8 cellular contexts compared by ENCODE assay signal in the genomic region with DNA sequence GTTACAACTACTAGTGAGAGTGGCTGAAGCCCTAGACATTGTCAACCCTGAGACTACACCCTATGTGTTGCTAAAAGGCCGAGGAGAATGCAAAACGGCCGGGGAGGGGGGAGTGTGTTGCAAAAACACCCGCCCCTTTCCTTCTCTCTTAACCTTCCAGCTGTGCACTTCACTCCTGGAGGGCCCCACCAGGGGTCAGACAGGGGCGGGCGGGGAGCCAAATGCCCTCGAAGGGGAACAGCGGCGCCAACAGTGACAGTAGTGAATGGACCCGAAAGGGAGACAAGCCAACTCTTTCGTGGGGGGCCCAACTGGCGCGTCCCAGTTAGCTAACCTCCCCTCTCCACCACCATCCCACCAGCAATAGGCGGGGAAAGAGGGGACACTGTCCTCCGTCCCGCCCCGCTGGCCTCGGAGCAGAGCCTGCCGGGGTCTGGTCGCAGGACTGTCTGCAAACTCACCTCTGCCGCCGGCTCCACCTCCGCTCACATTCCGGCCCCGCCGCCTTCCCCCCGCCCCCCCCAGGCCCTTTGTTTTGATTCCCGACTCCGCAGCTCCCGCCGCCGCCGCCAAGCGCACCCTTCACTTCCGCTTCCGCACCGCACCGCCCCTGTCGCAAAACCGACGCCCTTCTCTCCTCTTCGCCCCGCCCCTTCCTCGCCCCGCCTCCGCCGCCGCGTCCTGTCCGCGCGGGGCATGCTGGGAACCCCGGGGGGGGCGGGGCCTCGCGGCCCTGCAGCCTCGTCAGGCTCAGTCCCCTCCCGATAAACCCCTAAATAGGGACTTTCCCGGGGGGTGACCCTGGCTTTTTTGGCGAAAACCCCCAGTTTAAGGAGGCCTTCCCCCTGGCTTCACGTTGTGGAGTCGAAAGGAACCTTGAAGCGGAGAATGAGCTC. TPM values are rescaled to one million over a fixed set of nuclear protein-coding genes. Genes with fewer than 3 reads are reported as not detected.
DNase-seq lines count a peak whose midpoint lies in the region; ATAC-seq and TF ChIP-seq lines count a peak whose summit lies in the region.

TSS of gene MARF1 (minus strand) at position 598 of the 896 bp plus-strand sequence. CDS start 3,921 bp downstream, outside the sequence.

- intact Hi-C loops in transverse colon (cut with DNase I; ENCODE audit: low total_unique reads) = no loop called here

- DNase-seq in NCI-H1436 treated with DMSO at 0.1 percent for 48 hours (lab: John Stamatoyannopoulos, UW) (peak; percentile 65), T follicular helper cell (ENCODE audit: low read depth) (peak; percentile 99), adipocyte (ENCODE audit: low read depth) (peak; percentile 99), cardiac muscle cell (ENCODE audit: low read depth in 1 of 2, low spot score in 1 of 2) (peak; percentile 98), pons (ENCODE audit: low spot score) (peak; percentile 93), transverse colon (peak; percentile 100)

- peak within 1 kb of the TSS; percentile 99 for H3K4me3 ChIP-seq in adipocyte (ENCODE audit: low read length)
- H3K4me3 ChIP-seq in cardiac muscle cell = peak within 1 kb of the TSS; percentile 74
- peak within 1 kb of the TSS; percentile 55 to 98 (median 82) for H3K4me3 ChIP-seq in transverse colon

- in situ Hi-C loops in transverse colon (cut with MboI; ENCODE audit: low pct_ligation_motif_present in 1 of 4, low pct_unique_long_range_greater_than_20kb in 1 of 4, low sequenced_read_pairs in 3 of 4) = no loop called here

- TF ChIP-seq CTCF in GM12874 (IDR thresholded peaks at IDR 0.05; ENCODE audit: insufficient read depth, low read depth, low read length) (peak; percentile 63), cardiac muscle cell (IDR thresholded peaks at IDR 0.05; ENCODE audit: low read depth, low read length) (peak; percentile 33), transverse colon (IDR thresholded peaks at IDR 0.05) (peak; percentile 30 to 62 (median 40))

- WGBS in transverse colon (ENCODE audit: low coverage in 1 of 2), 2 donors = 1 to 4% methylated on average over 4 to 62 of the region's 63 CpGs

- no peak for TF ChIP-seq EP300 in transverse colon (IDR thresholded peaks at IDR 0.05; ENCODE audit: low read depth)

- H3K4me1 ChIP-seq in adipocyte (ENCODE audit: control insufficient read depth, insufficient read depth, low read length) (peaks cover 26% of the 10 kb centered on the region), cardiac muscle cell (ENCODE audit: low read depth) (peaks cover 6% of the 10 kb centered on the region), transverse colon (peaks cover 8 to 39% (median 30%) of the 10 kb centered on the region in 4 donors)

- no peaks in the 10 kb centered on the region for H3K27me3 ChIP-seq in adipocyte (replicated peaks; ENCODE audit: control insufficient read depth, insufficient read depth, low read length)
- H3K27me3 ChIP-seq in cardiac muscle cell = no peaks in the 10 kb centered on the region
- no peaks in the 10 kb centered on the region for H3K27me3 ChIP-seq in transverse colon

- TF ChIP-seq POLR2A in transverse colon (IDR thresholded peaks at IDR 0.05) = peak; percentile 99

- peak within 1 kb of the TSS; percentile 100 for H3K9ac ChIP-seq in adipocyte (ENCODE audit: low read length)

- H3K36me3 ChIP-seq in adipocyte (ENCODE audit: control insufficient read depth, insufficient read depth, low read length, severe bottlenecking) = peaks cover 14% of the 10 kb centered on the region
- peaks cover 10% of the 10 kb centered on the region for H3K36me3 ChIP-seq in cardiac muscle cell
- H3K36me3 ChIP-seq in transverse colon = peaks cover 0 to 13% (median 6%) of the 10 kb centered on the region in 4 donors

- peak; percentile 53 for ATAC-seq in HG02840 (IDR thresholded peaks at IDR 0.05; ENCODE audit: low FRiP score, unreplicated experiment)

- H3K27ac ChIP-seq in cardiac muscle cell = peak within 1 kb of the TSS; percentile 94
- H3K27ac ChIP-seq in transverse colon = peak within 1 kb of the TSS; percentile 98 to 100 (median 98)

- H3K9me3 ChIP-seq in adipocyte (ENCODE audit: control insufficient read depth, low read length) (no peaks in the 10 kb centered on the region), cardiac muscle cell (ENCODE audit: low read depth) (no peaks in the 10 kb centered on the region), transverse colon (no peaks in the 10 kb centered on the region)

RNA-seq across cellular contexts. Expression of gene MARF1, which starts in this region (rescaled TPM):
- total RNA-seq in cardiac muscle cell (10.3 and 14.1 TPM in 2 replicates), transverse colon (10 to 100 TPM; 32.0 to 52.6 (median 41.1) TPM)
- polyA plus RNA-seq in cardiac muscle cell = 6.6 and 8.8 TPM in 2 replicates

Comparison
In these comparisons a context has a peak if more than half of its experiments do, and no peak if none do; other contexts are left out.
1. Peak in every context shown above with its lines: DNase-seq, ATAC-seq, H3K4me3 ChIP-seq and H3K27ac ChIP-seq.